ENCODE assay signal across 8 cellular contexts in the genomic region with DNA sequence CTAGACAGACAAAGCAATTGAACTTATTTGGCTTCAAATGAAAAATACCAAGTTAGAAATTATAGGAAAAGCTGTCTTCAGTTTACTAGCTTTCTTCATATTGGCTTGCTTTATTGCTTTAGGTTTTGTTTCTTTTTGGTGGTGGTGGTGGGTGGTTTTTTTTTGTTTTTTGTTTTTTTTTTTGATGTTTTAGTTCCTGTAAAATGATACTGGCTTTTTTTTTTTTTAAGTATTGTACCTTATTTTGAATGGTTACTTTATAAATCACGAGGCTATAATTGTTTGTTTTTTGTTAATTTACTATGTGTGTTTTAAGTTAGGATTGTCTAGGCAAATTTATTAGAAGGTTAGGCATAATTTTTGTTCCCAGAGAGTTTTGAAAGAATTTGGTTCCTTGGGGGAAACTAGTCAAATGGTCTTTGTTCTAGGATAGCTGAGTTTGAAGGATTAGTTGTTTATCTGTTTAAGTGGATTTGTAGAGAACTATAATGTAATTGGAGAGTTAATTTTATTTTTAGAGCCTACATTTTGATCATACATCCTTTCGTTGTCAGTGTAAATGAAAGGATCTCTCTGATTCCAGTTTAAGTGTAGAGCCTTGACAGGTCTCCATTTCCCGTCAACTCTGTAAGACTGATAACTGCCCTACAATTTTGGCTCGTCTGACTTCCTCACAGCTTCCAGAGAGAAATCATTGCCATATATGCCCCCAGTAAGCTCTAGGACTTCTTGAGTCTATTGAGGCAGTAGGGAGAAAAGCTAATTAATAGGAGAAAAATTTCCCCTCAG.
A peak's percentile ranks its signal among the peaks of the same experiment; 100 is the strongest.
DNase-seq lines count a peak whose midpoint lies in the region; ATAC-seq lines count a peak whose summit lies in the region.

No MANE protein-coding gene starts in this region.

- peak overlapping the region; percentile 97 for H3K4me3 Mint-ChIP-seq in stimulated activated naive CD8-positive, alpha-beta T cell treated with anti-CD3 and anti-CD28 coated beads, Interleukin-15, Interleukin-2, amounts not matched to agents 100 ng/mL and 50 ng/mL, for 24 hours

- no peaks in the 10 kb centered on the region for H3K27me3 ChIP-seq in adipocyte (replicated peaks; ENCODE audit: control insufficient read depth, insufficient read depth, low read length)

- H3K9me3 ChIP-seq in adipocyte (ENCODE audit: control insufficient read depth, low read length) = no peaks in the 10 kb centered on the region

- H3K27me3 Mint-ChIP-seq in stimulated activated naive CD8-positive, alpha-beta T cell treated with anti-CD3 and anti-CD28 coated beads, Interleukin-15, Interleukin-2, amounts not matched to agents 100 ng/mL and 50 ng/mL, for 24 hours = peaks cover 2% of the 10 kb centered on the region

- H3K4me3 ChIP-seq in adipocyte (ENCODE audit: low read length) = peak overlapping the region; percentile 98

- peaks cover 59% of the 10 kb centered on the region for H3K4me1 ChIP-seq in adipocyte (ENCODE audit: control insufficient read depth, insufficient read depth, low read length)

- DNase-seq in stimulated activated naive CD8-positive, alpha-beta T cell treated with anti-CD3 and anti-CD28 coated beads, Interleukin-15, Interleukin-2, amounts not matched to agents 100 U/mL and 50 U/mL, for 24 hours = no peak
- DNase-seq in adipocyte (ENCODE audit: low read depth) = no peak
- DNase-seq in medulla oblongata (ENCODE audit: extremely low spot score) = peak; percentile 66
- DNase-seq in HPDE6-E6E7 (ENCODE audit: extremely low spot score) = no peak

- no peak for ATAC-seq in stimulated activated naive CD8-positive, alpha-beta T cell treated with anti-CD3 and anti-CD28 coated beads, Interleukin-15, Interleukin-2, amounts not matched to agents 100 U/mL and 50 U/mL, for 24 hours
- no peak for ATAC-seq in HG03378 (IDR thresholded peaks at IDR 0.05; ENCODE audit: unreplicated experiment)
- no peak for ATAC-seq in GM21526 (IDR thresholded peaks at IDR 0.05; ENCODE audit: low FRiP score, unreplicated experiment)
- ATAC-seq in HG02970 (IDR thresholded peaks at IDR 0.05; ENCODE audit: low FRiP score, unreplicated experiment) = no peak

- no peaks in the 10 kb centered on the region for H3K9me3 Mint-ChIP-seq in stimulated activated naive CD8-positive, alpha-beta T cell treated with anti-CD3 and anti-CD28 coated beads, Interleukin-15, Interleukin-2, amounts not matched to agents 100 ng/mL and 50 ng/mL, for 24 hours

- H3K36me3 Mint-ChIP-seq in stimulated activated naive CD8-positive, alpha-beta T cell treated with anti-CD3 and anti-CD28 coated beads, Interleukin-15, Interleukin-2, amounts not matched to agents 100 ng/mL and 50 ng/mL, for 24 hours (ENCODE audit: low read depth) = peaks cover 62% of the 10 kb centered on the region

- no peaks in the 10 kb centered on the region for H3K36me3 ChIP-seq in adipocyte (ENCODE audit: control insufficient read depth, insufficient read depth, low read length, severe bottlenecking)

- peak overlapping the region; percentile 100 for H3K9ac ChIP-seq in adipocyte (ENCODE audit: low read length)

- H3K4me1 Mint-ChIP-seq in stimulated activated naive CD8-positive, alpha-beta T cell treated with anti-CD3 and anti-CD28 coated beads, Interleukin-15, Interleukin-2, amounts not matched to agents 100 ng/mL and 50 ng/mL, for 24 hours (ENCODE audit: low read depth) = peaks cover 62% of the 10 kb centered on the region

- peak overlapping the region; percentile 100 for H3K27ac Mint-ChIP-seq in stimulated activated naive CD8-positive, alpha-beta T cell treated with anti-CD3 and anti-CD28 coated beads, Interleukin-15, Interleukin-2, amounts not matched to agents 100 ng/mL and 50 ng/mL, for 24 hours
